ENCODE assay signal across 15 cellular contexts in the genomic region with DNA sequence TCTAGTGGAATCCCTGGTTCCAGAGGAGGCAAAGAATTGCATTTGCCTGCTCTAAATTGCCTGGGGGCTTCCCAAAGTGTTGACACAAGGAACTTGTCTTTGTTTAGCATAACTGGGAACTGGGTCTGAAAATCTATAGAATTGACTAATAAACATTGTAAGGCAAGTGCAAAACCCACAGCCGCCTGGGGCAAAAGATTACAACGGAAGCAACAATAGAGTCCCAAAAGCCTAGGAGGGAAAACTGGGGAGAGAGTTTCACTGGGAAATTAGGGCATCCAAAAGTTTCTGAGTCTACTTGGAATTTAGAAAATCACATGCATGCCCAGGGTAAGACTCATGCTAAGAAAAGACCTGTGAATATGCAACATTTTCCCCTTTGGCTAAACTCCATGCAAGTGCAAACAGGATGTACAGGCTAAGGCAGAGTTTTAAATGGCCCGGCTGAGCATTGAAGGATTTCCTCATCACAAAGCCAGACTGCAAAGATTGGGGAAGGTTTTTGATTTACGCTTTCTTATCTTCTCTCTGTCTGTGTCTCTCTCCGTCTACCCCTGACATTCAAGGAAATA.
"Had no signal": no experiment of that assay in that cellular context is flagged by ENCODE, and none has a peak within 500 bp of the region (broad histone marks: within the 10 kb centered on the region; RNA-seq: fewer than 3 reads in every experiment).

No MANE protein-coding gene starts in this region.

- H3K27me3 Mint-ChIP-seq: central memory CD8-positive, alpha-beta T cell had no signal

- H3K4me3 ChIP-seq: adrenal gland, suprapubic skin, upper lobe of right lung had no signal

- DNase-seq: activated CD4-positive, alpha-beta T cell treated with anti-CD3 and anti-CD28 coated beads for 48 hours; activated naive CD4-positive, alpha-beta T cell treated with anti-CD3 and anti-CD28 coated beads, Interleukin-2, amount 50 U/mL, for 16 hours; activated T-cell treated with anti-CD3 and anti-CD28 coated beads for 4 hours; adrenal gland; effector memory CD4-positive, alpha-beta T cell; immature natural killer cell; nephron progenitor cell; stimulated activated CD4-positive, alpha-beta T cell treated with anti-CD3 and anti-CD28 coated beads, Interleukin-12 subunit alpha, Interleukin-12 subunit beta, amount 100 ng/mL, for 4 hours; stimulated activated naive CD8-positive, alpha-beta T cell treated with anti-CD3 and anti-CD28 coated beads, Interleukin-15, Interleukin-2, amounts not matched to agents 100 U/mL and 50 U/mL, for 24 hours; T-helper 1 cell; upper lobe of right lung had no signal

- H3K27me3 ChIP-seq: adrenal gland, suprapubic skin, upper lobe of right lung had no signal

- H3K27ac Mint-ChIP-seq: activated T-helper 2 cell treated with anti-CD3 and anti-CD28 coated beads, Interferon-gamma antibody, Interleukin-2, Interleukin-4, amounts not matched to agents 10 μg/mL and 5 μg/mL and 100 μg/mL, durations not matched to agents 14 hours and 24 hours and 36 hours; immature natural killer cell; nephron progenitor cell had no signal

- H3K4me3 Mint-ChIP-seq: central memory CD8-positive, alpha-beta T cell; immature natural killer cell; nephron progenitor cell had no signal

- H3K9me3 Mint-ChIP-seq: nephron progenitor cell had no signal

- H3K27ac ChIP-seq: adrenal gland, epithelial cell of prostate, suprapubic skin, upper lobe of right lung had no signal

- H3K4me1 Mint-ChIP-seq: central memory CD8-positive, alpha-beta T cell; nephron progenitor cell had no signal

- ATAC-seq: stimulated activated naive CD8-positive, alpha-beta T cell treated with anti-CD3 and anti-CD28 coated beads, Interleukin-15, Interleukin-2, amounts not matched to agents 100 U/mL and 50 U/mL, for 24 hours; upper lobe of right lung had no signal

- H3K9me3 ChIP-seq: adrenal gland, suprapubic skin, upper lobe of right lung had no signal

- H3K36me3 ChIP-seq: adrenal gland, suprapubic skin, upper lobe of right lung had no signal
